26 cellular contexts compared by ENCODE assay signal in the genomic region with DNA sequence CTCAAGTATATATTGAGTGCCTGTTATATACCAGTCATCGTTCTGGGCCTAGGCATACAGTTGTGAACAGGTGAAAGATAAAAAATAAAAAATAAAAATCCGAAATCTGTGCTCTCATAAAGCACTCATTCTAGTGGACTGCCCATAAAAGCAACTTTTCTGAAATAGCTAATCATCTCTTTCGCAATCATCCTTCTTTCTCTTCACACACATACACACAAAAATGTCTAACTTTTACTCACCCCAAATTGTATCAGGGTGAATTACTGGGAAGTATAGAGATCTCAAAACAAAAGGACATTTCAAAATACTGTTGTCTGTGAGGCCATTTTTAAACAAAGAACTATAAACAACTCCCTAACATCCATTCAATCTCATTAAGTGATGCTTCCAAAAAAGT. TPM values are rescaled to one million over a fixed set of nuclear protein-coding genes. Genes with fewer than 3 reads are reported as not detected.
DNase-seq lines count a peak whose midpoint lies in the region; ATAC-seq, FAIRE-seq and TF ChIP-seq lines count a peak whose summit lies in the region.
"Had no signal": no experiment of that assay in that cellular context is flagged by ENCODE, and none has a peak within 500 bp of the region (broad histone marks: within the 10 kb centered on the region; RNA-seq: fewer than 3 reads in every experiment).

No MANE protein-coding gene starts in this region.

- H3K27me3 ChIP-seq in adipocyte (replicated peaks; ENCODE audit: control insufficient read depth, insufficient read depth, low read length) (no peaks in the 10 kb centered on the region), upper lobe of right lung (no peaks in the 10 kb centered on the region)
- H3K27me3 ChIP-seq: gastrocnemius medialis, suprapubic skin had no signal

- no peak for ATAC-seq in A549
- ATAC-seq in HG02759 (IDR thresholded peaks at IDR 0.05; ENCODE audit: unreplicated experiment): no peak
- no peak for ATAC-seq in upper lobe of right lung
- ATAC-seq: gastrocnemius medialis; GM23338; left ventricle myocardium superior; naive thymus-derived CD8-positive, alpha-beta T cell; stimulated activated memory B cell treated with anti-CD40 and anti-IgM and Interleukin-4, amounts not matched to agents 10 μg/mL and 1 μg/mL and 100 μg/mL, for 72 hours had no signal

- no peak for TF ChIP-seq EP300 in A549 (IDR thresholded peaks at IDR 0.05)

- no peaks in the 10 kb centered on the region for H3K9me3 ChIP-seq in A549
- no peaks in the 10 kb centered on the region for H3K9me3 ChIP-seq in adipocyte (ENCODE audit: control insufficient read depth, low read length)
- H3K9me3 ChIP-seq in upper lobe of right lung: no peaks in the 10 kb centered on the region
- H3K9me3 ChIP-seq: gastrocnemius medialis, suprapubic skin had no signal

- no peak overlapping the region for H3K9ac ChIP-seq in adipocyte (ENCODE audit: low read length)

- intact Hi-C loops in upper lobe of right lung (cut with DNase I): no loop called here

- TF ChIP-seq CTCF in A549 (IDR thresholded peaks at IDR 0.05): no peak
- TF ChIP-seq CTCF in fibroblast of the aortic adventitia (IDR thresholded peaks at IDR 0.05; ENCODE audit: insufficient read depth, low read length): no peak
- no peak for TF ChIP-seq CTCF in upper lobe of right lung (IDR thresholded peaks at IDR 0.05)

- no peak for TF ChIP-seq POLR2A in A549 (IDR thresholded peaks at IDR 0.05; ENCODE audit: low read length)

- FAIRE-seq in A549 (lab: Jason Lieb, UNC): no peak
- FAIRE-seq: urothelium cell line had no signal

- POLR2A ChIA-PET in A549 (lab: Yijun Ruan, JAX): no interaction called here

- DNase-seq in A549 (ENCODE audit: low read depth in 1 of 2, low spot score in 1 of 2): no peak
- peak; percentile 9 for DNase-seq in ELR (ENCODE audit: low read depth)
- peak; percentile 75 for DNase-seq in adipocyte (ENCODE audit: low read depth)
- peak; percentile 34 for DNase-seq in fibroblast of the aortic adventitia (ENCODE audit: low read depth)
- no peak for DNase-seq in HT-29 (ENCODE audit: low spot score)
- no peak for DNase-seq in NCI-H2107 (lab: John Stamatoyannopoulos, UW)
- DNase-seq in upper lobe of right lung: no peak
- DNase-seq: activated CD4-positive, alpha-beta T cell treated with anti-CD3 and anti-CD28 coated beads, Interleukin-2, amount 50 U/mL, for 1 hour; activated CD8-positive, alpha-beta memory T cell treated with anti-CD3 and anti-CD28 coated beads, Interleukin-2, amount 50 U/mL, for 4 hours; Calu3; cerebellar nuclear complex; gastrocnemius medialis; islet precursor cell; left ventricle myocardium superior; midbrain; naive thymus-derived CD8-positive, alpha-beta T cell; NCI-H2081 treated with DMSO at 0.1 percent for 48 hours; NCI-H446; NCI-H82; stimulated activated CD4-positive, alpha-beta T cell treated with anti-CD3 and anti-CD28 coated beads, Interleukin-4, amount 100 ng/mL, for 1 hour had no signal

- H3K36me3 ChIP-seq in adipocyte (ENCODE audit: control insufficient read depth, insufficient read depth, low read length, severe bottlenecking): peaks cover 52% of the 10 kb centered on the region
- H3K36me3 ChIP-seq in upper lobe of right lung: peaks cover 88% of the 10 kb centered on the region

- H3K4me1 ChIP-seq in A549 (no peaks in the 10 kb centered on the region), adipocyte (ENCODE audit: control insufficient read depth, insufficient read depth, low read length) (peaks cover 28% of the 10 kb centered on the region), upper lobe of right lung (no peaks in the 10 kb centered on the region)
- H3K4me1 ChIP-seq: gastrocnemius medialis, suprapubic skin had no signal

- TF ChIP-seq RAD21 in A549 (conservative IDR thresholded peaks at IDR 0.05 in 1 of 2, IDR thresholded peaks at IDR 0.05 in 1 of 2): no peak

- CTCF ChIA-PET in A549 (lab: Yijun Ruan, JAX): no interaction called here

- H3K27ac ChIP-seq in A549 (no peak overlapping the region), upper lobe of right lung (no peak overlapping the region)
- H3K27ac ChIP-seq: gastrocnemius medialis, SK-N-MC, suprapubic skin had no signal

- 88% methylated on average over 3 of the region's 3 CpGs for WGBS in A549 (ENCODE audit: missing lambda C conversion rate)

- no peak overlapping the region for H3K4me2 ChIP-seq in A549
- H3K4me2 ChIP-seq: GM23338 had no signal

- H3K4me3 ChIP-seq in A549: no peak overlapping the region
- H3K4me3 ChIP-seq in adipocyte (ENCODE audit: low read length): no peak overlapping the region
- no peak overlapping the region for H3K4me3 ChIP-seq in fibroblast of the aortic adventitia (ENCODE audit: low read depth, low read length)
- H3K4me3 ChIP-seq in upper lobe of right lung: no peak overlapping the region
- H3K4me3 ChIP-seq: gastrocnemius medialis, GM23338, SK-N-MC, suprapubic skin had no signal

TF ChIP-seq in A549, 52 proteins besides CTCF, POLR2A, EP300 and RAD21:
- TF ChIP-seq CEBPB (IDR thresholded peaks at IDR 0.05) (peak; percentile 32 to 55; a peak in 2 of 4 replicates), NFE2L2 (conservative IDR thresholded peaks at IDR 0.05; ENCODE audit: low read length) (no peak)

RNA-seq across cellular contexts. Expression of gene ORC2, which starts 29.6 kb away (rescaled TPM):
- 20.9 and 23.3 TPM in 2 replicates for polyA plus RNA-seq in A549 (2011; rRNA removed)
- 3.5 and 4.1 TPM in 2 replicates for polyA plus RNA-seq in A549 (2012; cell fraction: cytosol; rRNA removed)
- polyA plus RNA-seq in A549 (2012; cell fraction: nucleus; rRNA removed): 3.7 and 6.4 TPM in 2 replicates
- polyA plus RNA-seq in A549 (2017; fragmentation: RNase III; extraction: RNeasy Plus Mini Kit Qiagen cat#74134 plus additional on column Dnase treatment): 20.7 to 24.5 TPM (median 22.9 TPM) in 3 replicates
- 8.7 and 9.1 TPM in 2 replicates for polyA minus RNA-seq in A549 (2011; rRNA and poly(A)+ RNA removed)
- 12.7 and 17.4 TPM in 2 replicates for total RNA-seq in fibroblast of the aortic adventitia (ENCODE audit: low replicate concordance)
- total RNA-seq in HT-29 (2014; rRNA removed; shearing (Covaris generic)): 8.8 and 11.0 TPM in 2 replicates
- total RNA-seq in upper lobe of right lung: 27.4 TPM

Comparison
In these comparisons a context has a peak if more than half of its experiments do, and no peak if none do; other contexts are left out.
1. DNase-seq: peak in ELR (single experiment), adipocyte (single experiment) and fibroblast of the aortic adventitia (single experiment); none in A549 (0 of 2), HT-29 (single experiment), NCI-H2107 (single experiment) and upper lobe of right lung (single experiment).